ENCODE assay signal across 15 cellular contexts in the genomic region with DNA sequence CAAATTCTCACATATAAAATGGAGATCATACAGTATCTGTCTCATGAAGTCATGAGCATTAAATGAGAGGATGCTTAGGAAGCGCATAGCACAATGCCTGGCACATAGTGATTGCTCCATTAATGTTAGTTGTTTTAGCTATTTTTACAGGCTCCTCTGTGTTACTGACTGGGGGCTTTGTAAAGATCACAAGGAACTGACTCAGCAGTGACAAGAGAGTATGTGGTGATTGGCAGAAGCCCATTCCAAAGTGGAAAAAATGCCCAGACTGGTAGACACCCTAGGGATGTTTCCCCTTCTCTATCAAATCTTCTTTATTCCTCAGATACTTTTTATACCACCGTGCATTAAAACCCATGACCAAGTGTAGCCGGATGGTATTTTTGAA. TPM values are rescaled to one million over a fixed set of nuclear protein-coding genes. Genes with fewer than 3 reads are reported as not detected.
DNase-seq lines count a peak whose midpoint lies in the region; ATAC-seq and TF ChIP-seq lines count a peak whose summit lies in the region.
"Had no signal": no experiment of that assay in that cellular context is flagged by ENCODE, and none has a peak within 500 bp of the region (broad histone marks: within the 10 kb centered on the region; RNA-seq: fewer than 3 reads in every experiment).

No MANE protein-coding gene starts in this region.

- no peaks in the 10 kb centered on the region for H3K27me3 ChIP-seq in RWPE2 (ENCODE audit: insufficient read depth, poor library complexity, severe bottlenecking)
- H3K27me3 ChIP-seq in gastroesophageal sphincter = no peaks in the 10 kb centered on the region
- H3K27me3 ChIP-seq: BLaER1, ovary had no signal

- H3K36me3 ChIP-seq in RWPE2 (ENCODE audit: low read depth) (no peaks in the 10 kb centered on the region; the same call in 1 of the 2 replicates), gastroesophageal sphincter (no peaks in the 10 kb centered on the region)
- H3K36me3 ChIP-seq: BLaER1, ovary had no signal

- DNase-seq in EL (peak; percentile 36), RWPE2 (ENCODE audit: low spot score) (no peak), SKM-1 treated with dmso at 0.1 percent for 144 hours (lab: John Stamatoyannopoulos, UW; ENCODE audit: unreplicated experiment) (no peak), AG08396 (ENCODE audit: low spot score) (no peak), NCI-H2081 (lab: John Stamatoyannopoulos, UW) (no peak), NCI-H1694 (lab: John Stamatoyannopoulos, UW) (no peak)
- DNase-seq: activated CD4-positive, alpha-beta T cell treated with anti-CD3 and anti-CD28 coated beads for 36 hours; activated naive CD8-positive, alpha-beta T cell treated with anti-CD3 and anti-CD28 coated beads, Interleukin-2, amount 10 ng/mL, durations not matched to agents 7 days and 5 days; NCI-H1092 treated with DMSO at 0.1 percent for 48 hours; NCI-H345; ovary had no signal

- 84 to 91% methylated on average over 3 of the region's 3 CpGs for WGBS in gastroesophageal sphincter (ENCODE audit: low coverage in 1 of 2), 2 donors

- no peaks in the 10 kb centered on the region for H3K9me3 ChIP-seq in RWPE2 (ENCODE audit: severe bottlenecking)
- H3K9me3 ChIP-seq in gastroesophageal sphincter = no peaks in the 10 kb centered on the region
- H3K9me3 ChIP-seq: BLaER1, ovary had no signal

- TF ChIP-seq POLR2A in gastroesophageal sphincter (IDR thresholded peaks at IDR 0.05) = no peak

- TF ChIP-seq EP300 in gastroesophageal sphincter (IDR thresholded peaks at IDR 0.05) = no peak

- TF ChIP-seq CTCF in RWPE2 (IDR thresholded peaks at IDR 0.05; ENCODE audit: poor library complexity, severe bottlenecking) (no peak), gastroesophageal sphincter (IDR thresholded peaks at IDR 0.05) (no peak)

- H3K27ac ChIP-seq in RWPE2 (ENCODE audit: poor library complexity, severe bottlenecking) (peak overlapping the region; percentile 1), gastroesophageal sphincter (peak overlapping the region; percentile 63 to 77 (median 71)), skin epidermis (peak overlapping the region in 13 of 21 experiments; percentile 20 to 75 (median 51))
- H3K27ac ChIP-seq: BLaER1, ovary had no signal

- H3K4me3 ChIP-seq in RWPE2 (ENCODE audit: severe bottlenecking) (no peak overlapping the region), gastroesophageal sphincter (no peak overlapping the region), skin epidermis (no peak overlapping the region)
- H3K4me3 ChIP-seq: BLaER1, GM12878, ovary had no signal

- ATAC-seq in RWPE2 (ENCODE audit: low read depth) (no peak), gastroesophageal sphincter (no peak)
- ATAC-seq: activated CD4-positive, alpha-beta T cell treated with anti-CD3 and anti-CD28 coated beads for 36 hours; GM12878 had no signal

- H3K4me1 ChIP-seq in RWPE2 (ENCODE audit: insufficient read depth, poor library complexity, severe bottlenecking) (peaks cover 16% of the 10 kb centered on the region), gastroesophageal sphincter (peaks cover 0 to 62% (median 12%) of the 10 kb centered on the region in 3 donors)
- H3K4me1 ChIP-seq: BLaER1 had no signal

RNA-seq across cellular contexts. Expression of a gene that starts 33.5 kb away (rescaled TPM):
- 10 to 100 TPM; 14.8 to 50.7 (median 25.4) TPM for total RNA-seq in gastroesophageal sphincter
- total RNA-seq: activated naive CD8-positive, alpha-beta T cell treated with anti-CD3 and anti-CD28 coated beads, Interleukin-2, amount 10 ng/mL, durations not matched to agents 7 days and 5 days; GM12878 had no signal

Comparison
In these comparisons a context has a peak if more than half of its experiments do, and no peak if none do; other contexts are left out.
1. H3K27ac ChIP-seq: peak in every context shown above with its lines; median percentile 71 in gastroesophageal sphincter; 51 in skin epidermis; 1 in RWPE2.